ENCODE assay signal across 8 cellular contexts in the genomic region with DNA sequence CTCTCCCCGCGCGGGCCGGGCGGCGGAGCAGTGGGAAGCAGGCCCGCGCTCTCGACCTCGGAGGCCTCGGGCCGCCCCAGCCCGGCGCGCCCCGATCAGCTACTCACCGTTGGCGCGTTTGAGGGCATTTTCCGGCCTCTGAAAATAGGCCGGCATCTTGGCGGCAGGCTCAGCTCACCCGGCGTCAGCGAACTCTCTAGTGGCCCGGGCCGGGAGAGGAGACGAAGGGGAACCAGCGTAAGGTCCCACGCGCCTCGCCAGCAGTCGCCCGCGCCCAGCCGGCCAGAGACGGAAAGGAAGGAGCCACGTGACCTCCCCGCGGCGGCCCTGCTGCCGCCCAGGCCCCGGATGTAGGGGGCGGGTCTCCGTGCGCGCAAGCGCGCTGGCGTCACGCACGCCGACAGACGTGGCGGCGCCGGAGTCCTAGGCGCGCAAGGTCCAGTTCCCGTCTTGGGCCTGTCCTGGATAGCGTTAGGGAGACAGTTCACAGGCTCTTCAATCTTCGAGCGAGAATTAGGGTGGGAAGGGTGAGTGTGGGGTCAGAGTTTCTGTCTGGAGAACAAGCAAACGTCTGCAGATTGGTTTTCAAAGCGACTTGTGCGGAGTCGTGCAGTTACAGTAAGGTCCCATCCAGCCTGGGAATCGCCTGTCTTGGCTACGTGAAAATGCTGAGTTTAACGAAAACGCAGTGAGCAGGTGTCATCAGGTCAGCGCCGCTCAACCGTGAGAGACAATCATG. TPM values are rescaled to one million over a fixed set of nuclear protein-coding genes. Genes with fewer than 3 reads are reported as not detected.
DNase-seq lines count a peak whose midpoint lies in the region; ATAC-seq and TF ChIP-seq lines count a peak whose summit lies in the region.

A gene with protein sequence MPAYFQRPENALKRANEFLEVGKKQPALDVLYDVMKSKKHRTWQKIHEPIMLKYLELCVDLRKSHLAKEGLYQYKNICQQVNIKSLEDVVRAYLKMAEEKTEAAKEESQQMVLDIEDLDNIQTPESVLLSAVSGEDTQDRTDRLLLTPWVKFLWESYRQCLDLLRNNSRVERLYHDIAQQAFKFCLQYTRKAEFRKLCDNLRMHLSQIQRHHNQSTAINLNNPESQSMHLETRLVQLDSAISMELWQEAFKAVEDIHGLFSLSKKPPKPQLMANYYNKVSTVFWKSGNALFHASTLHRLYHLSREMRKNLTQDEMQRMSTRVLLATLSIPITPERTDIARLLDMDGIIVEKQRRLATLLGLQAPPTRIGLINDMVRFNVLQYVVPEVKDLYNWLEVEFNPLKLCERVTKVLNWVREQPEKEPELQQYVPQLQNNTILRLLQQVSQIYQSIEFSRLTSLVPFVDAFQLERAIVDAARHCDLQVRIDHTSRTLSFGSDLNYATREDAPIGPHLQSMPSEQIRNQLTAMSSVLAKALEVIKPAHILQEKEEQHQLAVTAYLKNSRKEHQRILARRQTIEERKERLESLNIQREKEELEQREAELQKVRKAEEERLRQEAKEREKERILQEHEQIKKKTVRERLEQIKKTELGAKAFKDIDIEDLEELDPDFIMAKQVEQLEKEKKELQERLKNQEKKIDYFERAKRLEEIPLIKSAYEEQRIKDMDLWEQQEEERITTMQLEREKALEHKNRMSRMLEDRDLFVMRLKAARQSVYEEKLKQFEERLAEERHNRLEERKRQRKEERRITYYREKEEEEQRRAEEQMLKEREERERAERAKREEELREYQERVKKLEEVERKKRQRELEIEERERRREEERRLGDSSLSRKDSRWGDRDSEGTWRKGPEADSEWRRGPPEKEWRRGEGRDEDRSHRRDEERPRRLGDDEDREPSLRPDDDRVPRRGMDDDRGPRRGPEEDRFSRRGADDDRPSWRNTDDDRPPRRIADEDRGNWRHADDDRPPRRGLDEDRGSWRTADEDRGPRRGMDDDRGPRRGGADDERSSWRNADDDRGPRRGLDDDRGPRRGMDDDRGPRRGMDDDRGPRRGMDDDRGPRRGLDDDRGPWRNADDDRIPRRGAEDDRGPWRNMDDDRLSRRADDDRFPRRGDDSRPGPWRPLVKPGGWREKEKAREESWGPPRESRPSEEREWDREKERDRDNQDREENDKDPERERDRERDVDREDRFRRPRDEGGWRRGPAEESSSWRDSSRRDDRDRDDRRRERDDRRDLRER (N-terminal part only) (minus strand): TSS at position 297 of the 739 bp plus-strand sequence. CDS start 141 bp downstream, at position 156.

- peak within 1 kb of the TSS; percentile 91 for H3K27ac ChIP-seq in KMS-11

- DNase-seq in Daoy (ENCODE audit: low read depth), result peak; percentile 92
- DNase-seq in activated effector memory CD4-positive, alpha-beta T cell treated with Interleukin-2 at 50 U/mL for 16 hours, result peak; percentile 90
- peak; percentile 89 for DNase-seq in fibroblast of the aortic adventitia (ENCODE audit: low read depth)
- DNase-seq in stimulated activated naive CD8-positive, alpha-beta T cell treated with anti-CD3 and anti-CD28 coated beads, Interleukin-15, Interleukin-2, amounts not matched to agents 100 U/mL and 50 U/mL, for 24 hours, result peak; percentile 95

- peak within 1 kb of the TSS; percentile 98 for H3K9ac ChIP-seq in KMS-11

- TF ChIP-seq CTCF in KMS-11 (conservative IDR thresholded peaks at IDR 0.05; ENCODE audit: low read depth, low read length) (no peak), fibroblast of the aortic adventitia (IDR thresholded peaks at IDR 0.05; ENCODE audit: insufficient read depth, low read length) (no peak), nephron (IDR thresholded peaks at IDR 0.05; ENCODE audit: unreplicated experiment in 3 of 3) (no peak)

- peak; percentile 78 for ATAC-seq in GM21737 (IDR thresholded peaks at IDR 0.05; ENCODE audit: unreplicated experiment)
- peak; percentile 92 for ATAC-seq in stimulated activated naive CD8-positive, alpha-beta T cell treated with anti-CD3 and anti-CD28 coated beads, Interleukin-15, Interleukin-2, amounts not matched to agents 100 U/mL and 50 U/mL, for 24 hours

- peak within 1 kb of the TSS; percentile 94 to 99 (median 99) for H3K27ac Mint-ChIP-seq in nephron

- H3K27me3 ChIP-seq in KMS-11 (ENCODE audit: insufficient read depth, low read depth), result no peaks in the 10 kb centered on the region

- H3K79me2 ChIP-seq in KMS-11 (ENCODE audit: insufficient read depth, low read depth), result peaks cover 50% of the 10 kb centered on the region

- no peaks in the 10 kb centered on the region; the same call in 1 of the 2 replicates for H3K36me3 ChIP-seq in KMS-11 (ENCODE audit: insufficient read depth)

- H3K4me1 Mint-ChIP-seq in nephron, result peaks cover 20% of the 10 kb centered on the region

- peak; percentile 98 for TF ChIP-seq POLR2A in Raji (IDR thresholded peaks at IDR 0.05; ENCODE audit: insufficient read depth, low read depth, low read length)

- H3K27me3 Mint-ChIP-seq in nephron (ENCODE audit: low read depth), result no peaks in the 10 kb centered on the region

- H3K4me1 ChIP-seq in KMS-11 (ENCODE audit: low read depth, poor library complexity, severe bottlenecking), result peaks cover 36% of the 10 kb centered on the region

- peaks cover 42% of the 10 kb centered on the region for H4K20me1 ChIP-seq in KMS-11 (ENCODE audit: insufficient read depth)

- peak within 1 kb of the TSS; percentile 58 for H2AFZ ChIP-seq in KMS-11 (ENCODE audit: low read depth)

- H3K4me3 ChIP-seq in KMS-11 (IDR thresholded peaks at IDR 0.05; ENCODE audit: insufficient read depth, low read depth, low read length) (no peak within 1 kb of the TSS), fibroblast of the aortic adventitia (ENCODE audit: low read depth, low read length) (peak within 1 kb of the TSS; percentile 95)

- H3K36me3 Mint-ChIP-seq in nephron (ENCODE audit: low read depth), result peaks cover 12% of the 10 kb centered on the region

- H3K4me2 ChIP-seq in KMS-11, result peak within 1 kb of the TSS; percentile 95

- no peaks in the 10 kb centered on the region for H3K9me3 Mint-ChIP-seq in nephron

- peak within 1 kb of the TSS; percentile 98 to 100 (median 98) for H3K4me3 Mint-ChIP-seq in nephron

RNA-seq across cellular contexts. Expression of the gene that starts here (rescaled TPM):
- 81.6 and 82.6 TPM in 2 replicates for total RNA-seq in Daoy (2014; rRNA removed; shearing (Covaris generic))
- 144 and 187 TPM in 2 replicates for total RNA-seq in fibroblast of the aortic adventitia (ENCODE audit: low replicate concordance)
